ENCODE assay signal across 19 cellular contexts in the genomic region with DNA sequence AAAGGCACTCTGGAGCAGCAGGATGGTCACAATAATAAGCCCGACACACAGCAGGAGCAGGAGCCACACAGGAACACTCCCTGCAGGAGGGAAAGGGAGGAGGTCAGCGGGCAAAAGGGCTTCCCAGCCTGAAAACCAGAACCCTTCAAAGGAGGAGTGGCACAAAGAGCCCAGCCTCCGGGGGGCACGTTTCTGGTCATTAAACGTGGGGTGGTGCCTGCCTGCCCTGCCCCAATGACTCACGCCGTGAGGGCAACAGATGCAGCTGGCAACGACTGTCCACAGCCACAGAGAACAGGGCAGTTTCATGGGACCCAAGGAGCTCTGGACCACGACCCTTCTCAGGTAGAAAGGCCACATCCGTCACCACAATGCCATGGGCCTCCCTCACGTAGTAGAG. TPM values are rescaled to one million over a fixed set of nuclear protein-coding genes. Genes with fewer than 3 reads are reported as not detected.
"Had no signal": no experiment of that assay in that cellular context is flagged by ENCODE, and none has a peak within 500 bp of the region (broad histone marks: within the 10 kb centered on the region; RNA-seq: fewer than 3 reads in every experiment).

No MANE protein-coding gene starts in this region.

- H3K4me3 ChIP-seq: adrenal gland, coronary artery, heart left ventricle, right atrium auricular region, smooth muscle cell, tibial nerve had no signal

- H3K27ac ChIP-seq: adrenal gland, coronary artery, heart left ventricle, neutrophil, right atrium auricular region, tibial nerve had no signal

- ATAC-seq: heart left ventricle; left lobe of liver; stimulated activated naive B cell treated with anti-CD40 and anti-IgM and Interleukin-4, amounts not matched to agents 10 μg/mL and 1 μg/mL and 100 μg/mL, for 72 hours had no signal

- H3K4me3 Mint-ChIP-seq: stimulated activated naive B cell treated with anti-CD40 and anti-IgM and Interleukin-4, amounts not matched to agents 10 μg/mL and 1 μg/mL and 100 μg/mL, for 72 hours had no signal

- H3K27me3 Mint-ChIP-seq: stimulated activated naive B cell treated with anti-CD40 and anti-IgM and Interleukin-4, amounts not matched to agents 10 μg/mL and 1 μg/mL and 100 μg/mL, for 72 hours had no signal

- H3K27me3 ChIP-seq: adrenal gland, heart left ventricle, neutrophil, right atrium auricular region, tibial nerve had no signal

- H3K9me3 Mint-ChIP-seq: stimulated activated naive B cell treated with anti-CD40 and anti-IgM and Interleukin-4, amounts not matched to agents 10 μg/mL and 1 μg/mL and 100 μg/mL, for 72 hours had no signal

- DNase-seq: activated CD8-positive, alpha-beta memory T cell treated with anti-CD3 and anti-CD28 coated beads for 24 hours; activated gamma-delta T cell; adrenal gland; caudate nucleus; effector CD4-positive, alpha-beta T cell; heart left ventricle; posterior cingulate gyrus; stimulated activated naive B cell treated with anti-CD40 and anti-IgM and Interleukin-4, amounts not matched to agents 10 μg/mL and 1 μg/mL and 100 μg/mL, for 72 hours; T1000 had no signal

- H3K9me3 ChIP-seq: adrenal gland, heart left ventricle, neutrophil, right atrium auricular region, tibial nerve had no signal

RNA-seq across cellular contexts. Expression of a gene that starts 7.8 kb away (rescaled TPM):
- total RNA-seq: adrenal gland, fibroblast of lung, frontal cortex, heart left ventricle, left lobe of liver, mucosa of gallbladder, right atrium auricular region, smooth muscle cell, subcutaneous adipose tissue, tibial nerve had no signal
- polyA plus RNA-seq: adrenal gland, fibroblast of lung, heart left ventricle, smooth muscle cell had no signal

RNA-seq across cellular contexts. Expression of a gene that starts 7.8 kb away (rescaled TPM):
- total RNA-seq: smooth muscle cell had no signal
- polyA plus RNA-seq: smooth muscle cell had no signal

RNA-seq across cellular contexts. Expression of a gene that starts 12.5 kb away (rescaled TPM):
- total RNA-seq: smooth muscle cell had no signal

RNA-seq across cellular contexts. Expression of a gene that starts 17.4 kb away (rescaled TPM):
- total RNA-seq: fibroblast of lung, frontal cortex, right atrium auricular region, smooth muscle cell, tibial nerve had no signal
- polyA plus RNA-seq: fibroblast of lung, smooth muscle cell had no signal
